ENCODE assay signal across 8 cellular contexts in the genomic region with DNA sequence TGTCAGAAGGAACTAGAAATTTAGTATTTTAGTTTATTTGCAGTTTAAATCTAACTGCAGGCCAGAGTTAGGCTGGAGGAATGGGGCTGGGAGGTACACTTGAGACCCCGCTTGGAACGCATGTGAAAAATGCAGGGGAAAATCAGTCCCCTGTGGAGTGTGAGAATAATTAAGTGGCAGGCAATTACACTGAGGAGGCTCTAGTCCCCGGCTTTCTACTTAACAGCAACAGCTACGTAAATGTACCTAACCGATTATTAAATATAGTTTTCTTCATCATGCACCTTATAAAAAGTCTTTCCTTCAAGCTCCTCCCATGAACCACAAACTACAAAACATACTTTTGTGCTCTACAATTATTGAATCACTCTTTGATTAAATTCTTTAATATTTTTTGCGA. TPM values are rescaled to one million over a fixed set of nuclear protein-coding genes. Genes with fewer than 3 reads are reported as not detected.
DNase-seq lines count a peak whose midpoint lies in the region; ATAC-seq and TF ChIP-seq lines count a peak whose summit lies in the region.

No MANE protein-coding gene starts in this region.

- no peak for TF ChIP-seq POLR2A in thyroid gland (IDR thresholded peaks at IDR 0.05)

- peaks cover 38% of the 10 kb centered on the region for H3K36me3 Mint-ChIP-seq in MCF 10A (ENCODE audit: insufficient read depth, unreplicated experiment)

- peaks cover 5% of the 10 kb centered on the region for H3K4me1 Mint-ChIP-seq in MCF 10A (ENCODE audit: insufficient read depth, unreplicated experiment)

- H3K27me3 ChIP-seq in GM06990 (replicated peaks; ENCODE audit: control insufficient read depth, insufficient read depth, low read length) (no peaks in the 10 kb centered on the region), left lung (no peaks in the 10 kb centered on the region), thyroid gland (no peaks in the 10 kb centered on the region)

- H3K36me3 ChIP-seq in GM06990 (ENCODE audit: control insufficient read depth, insufficient read depth, low read length), result no peaks in the 10 kb centered on the region; the same call in 1 of the 2 replicates
- peaks cover 0 to 16% of the 10 kb centered on the region in 2 donors for H3K36me3 ChIP-seq in left lung
- H3K36me3 ChIP-seq in thyroid gland, result peaks cover 0 to 6% of the 10 kb centered on the region in 2 donors

- TF ChIP-seq CTCF in GM06990 (IDR thresholded peaks at IDR 0.05; ENCODE audit: insufficient read depth, low read length, poor library complexity, severe bottlenecking) (no peak), MCF 10A (IDR thresholded peaks at IDR 0.05; ENCODE audit: unreplicated experiment) (no peak), left lung (IDR thresholded peaks at IDR 0.05) (no peak), thyroid gland (IDR thresholded peaks at IDR 0.05) (no peak)

- POLR2A ChIA-PET in MCF 10A (lab: Yijun Ruan, JAX), result interaction anchor here (0.7 to 3.7 kb wide), 19 partner anchors 9 to 405 kb away, joined by 3 to 39 read pairs (median 4); partner anchors contain the start of genes ZNF430, ZNF431, ZNF493 and ZNF738

- WGBS in thyroid gland, 2 donors, result 2 to 5% methylated on average over 6 of the region's 6 CpGs

- no TSS peak for BruUV-seq in MCF 10A (replicated peaks; lab: Mats Ljungman, UMichigan)

- DNase-seq in GM06990 (ENCODE audit: extremely low read depth, insufficient read length), result no peak
- peak; percentile 65 for DNase-seq in NCI-H1105 treated with DMSO at 0.1 percent for 48 hours (lab: John Stamatoyannopoulos, UW)
- DNase-seq in MCF 10A (ENCODE audit: unreplicated experiment), result peak; percentile 14
- no peak for DNase-seq in left lung
- no peak for DNase-seq in thyroid gland
- no peak for DNase-seq in activated CD8-positive, alpha-beta memory T cell treated with anti-CD3 and anti-CD28 coated beads for 24 hours
- no peak for DNase-seq in NK-92 (lab: John Stamatoyannopoulos, UW; ENCODE audit: unreplicated experiment)

- peak overlapping the region; percentile 87 for H3K4me3 ChIP-seq in GM06990 (replicated peaks; ENCODE audit: low read depth, low read length)
- H3K4me3 ChIP-seq in left lung, result peak overlapping the region; percentile 67 to 72
- H3K4me3 ChIP-seq in thyroid gland (replicated peaks in 1 of 3), result peak overlapping the region in 2 of 3 donors; percentile 59 to 97

- peak overlapping the region; percentile 98 for H3K4me3 Mint-ChIP-seq in MCF 10A (ENCODE audit: unreplicated experiment)

- H3K9me3 ChIP-seq in left lung, result peaks cover 0 to 11% of the 10 kb centered on the region in 2 donors
- H3K9me3 ChIP-seq in thyroid gland, result no peaks in the 10 kb centered on the region

- H3K27ac Mint-ChIP-seq in MCF 10A (ENCODE audit: low read depth, unreplicated experiment), result peak overlapping the region; percentile 99

- CTCF ChIA-PET in MCF 10A (lab: Yijun Ruan, JAX), result interaction anchor here (0.5 to 1.9 kb wide), 5 partner anchors 28 to 1662 kb away, joined by 3 to 6 read pairs (median 4); partner anchors contain the start of gene ZNF493

- intact Hi-C loops in MCF 10A (cut with micrococcal nuclease), result loop anchor here (2.0 to 5.0 kb wide), 3 partner anchors 30 to 306 kb away; partner anchors contain the start of genes ZNF430, ZNF431 and ZNF738
- intact Hi-C loops in left lung (cut with DNase I), result no loop called here
- intact Hi-C loops in thyroid gland (cut with DNase I), result no loop called here

- ATAC-seq in left lung (peak; percentile 44), HG03354 (IDR thresholded peaks at IDR 0.05; ENCODE audit: poor library complexity, severe bottlenecking, unreplicated experiment) (no peak)

- H3K27ac ChIP-seq in left lung (peak overlapping the region; percentile 94 to 96), thyroid gland (peak overlapping the region; percentile 87 to 98 (median 89))

- peaks cover 10 to 22% of the 10 kb centered on the region in 2 donors for H3K4me1 ChIP-seq in left lung
- peaks cover 9 to 11% of the 10 kb centered on the region in 2 donors for H3K4me1 ChIP-seq in thyroid gland

- H3K9me3 Mint-ChIP-seq in MCF 10A (ENCODE audit: unreplicated experiment), result no peaks in the 10 kb centered on the region

- no peaks in the 10 kb centered on the region for H3K27me3 Mint-ChIP-seq in MCF 10A (ENCODE audit: insufficient read depth, unreplicated experiment)

RNA-seq across cellular contexts. Expression of gene ZNF708, which starts 0.8 kb away (rescaled TPM):
- total RNA-seq in MCF 10A (2022), result 5.3 and 7.8 TPM in 2 replicates
- 10 to 100 TPM; 10.6 to 11.6 TPM for total RNA-seq in left lung
- 10 to 100 TPM; 25.1 to 47.2 (median 32.1) TPM for total RNA-seq in thyroid gland

RNA-seq across cellular contexts. Expression of gene ZNF738, which starts 30.4 kb away (rescaled TPM):
- total RNA-seq in MCF 10A (2022) (3.4 and 4.3 TPM in 2 replicates), left lung (1 to 10 TPM; 7.2 to 8.3 TPM), thyroid gland (1 to 10 TPM; 3.1 to 8.6 (median 6.2) TPM)

Comparison
In these comparisons a context has a peak if more than half of its experiments do, and no peak if none do; other contexts are left out.
1. DNase-seq: peak in NCI-H1105 treated with DMSO at 0.1 percent for 48 hours (single experiment) and MCF 10A (single experiment); none in GM06990 (single experiment), left lung (0 of 2), thyroid gland (0 of 2), activated CD8-positive, alpha-beta memory T cell treated with anti-CD3 and anti-CD28 coated beads for 24 hours (single experiment) and NK-92 (single experiment).
2. Peak in every context shown above with its lines, with median percentiles within 50 percentile points of each other: H3K4me3 ChIP-seq.